11 cellular contexts compared by ENCODE assay signal in the genomic region with DNA sequence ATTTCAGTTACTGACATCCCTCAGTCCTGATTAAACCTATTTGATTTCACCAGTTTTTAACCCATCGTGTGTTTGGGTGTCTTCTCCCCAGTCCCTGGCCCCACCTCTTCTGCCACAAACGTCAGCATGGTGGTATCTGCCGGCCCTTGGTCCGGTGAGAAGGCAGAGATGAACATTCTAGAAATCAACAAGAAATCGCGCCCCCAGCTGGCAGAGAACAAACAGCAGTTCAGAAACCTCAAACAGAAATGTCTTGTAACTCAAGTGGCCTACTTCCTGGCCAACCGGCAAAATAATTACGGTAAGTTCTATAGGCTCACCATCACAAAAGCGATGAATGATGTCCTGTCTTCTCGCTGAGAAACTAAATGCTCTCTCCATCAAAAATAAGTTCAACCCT. TPM values are rescaled to one million over a fixed set of nuclear protein-coding genes. Genes with fewer than 3 reads are reported as not detected.
A peak's percentile ranks its signal among the peaks of the same experiment; 100 is the strongest.
DNase-seq lines count a peak whose midpoint lies in the region; ATAC-seq, FAIRE-seq and TF ChIP-seq lines count a peak whose summit lies in the region.
"Had no signal": no experiment of that assay in that cellular context is flagged by ENCODE, and none has a peak within 500 bp of the region (broad histone marks: within the 10 kb centered on the region; RNA-seq: fewer than 3 reads in every experiment).

No MANE protein-coding gene starts in this region.

- FAIRE-seq in keratinocyte (lab: Jason Lieb, UNC): no peak

- TF ChIP-seq EP300 in suprapubic skin (IDR thresholded peaks at IDR 0.05): no peak

- H3K27ac Mint-ChIP-seq in activated CD4-positive, alpha-beta T cell treated with anti-CD3 and anti-CD28 coated beads, Interleukin-2, amount 10 ng/mL, durations not matched to agents 7 days and 5 days: no peak overlapping the region
- H3K27ac Mint-ChIP-seq: brain, memory B cell had no signal

- POLR2A ChIA-PET in activated CD4-positive, alpha-beta T cell treated with anti-CD3 and anti-CD28 coated beads, Interleukin-2, amount 10 ng/mL, durations not matched to agents 7 days and 5 days (lab: Charles Lee): no interaction called here

- no peak overlapping the region for H3K9ac ChIP-seq in keratinocyte (ENCODE audit: control insufficient read depth, extremely low read depth, insufficient read depth, low read length)

- no peak overlapping the region for H2AFZ ChIP-seq in keratinocyte (ENCODE audit: control insufficient read depth, low read length)

- H3K4me3 ChIP-seq in AG10803 (ENCODE audit: low read length): no peak overlapping the region
- H3K4me3 ChIP-seq in keratinocyte (ENCODE audit: control insufficient read depth in 2 of 3, extremely low read depth in 1 of 3, insufficient read depth in 2 of 3, low read depth in 1 of 3, low read length in 3 of 3): no peak overlapping the region
- H3K4me3 ChIP-seq in suprapubic skin: no peak overlapping the region
- H3K4me3 ChIP-seq: SK-N-MC had no signal

- peak; percentile 27 for DNase-seq in AG10803 (ENCODE audit: low read depth)
- peak; percentile 28 for DNase-seq in activated CD4-positive, alpha-beta T cell treated with anti-CD3 and anti-CD28 coated beads, Interleukin-2, amount 10 ng/mL, durations not matched to agents 7 days and 5 days
- DNase-seq in keratinocyte (ENCODE audit: low read depth, low spot score): no peak
- no peak for DNase-seq in suprapubic skin (ENCODE audit: low spot score in 2 of 2)
- no peak for DNase-seq in HuH-7.5 (ENCODE audit: low spot score)

- H3K4me1 ChIP-seq in keratinocyte (ENCODE audit: control insufficient read depth, extremely low read depth, insufficient read depth, low read length) (peaks cover 6% of the 10 kb centered on the region), suprapubic skin (no peaks in the 10 kb centered on the region)

- peaks cover 3 to 6% of the 10 kb centered on the region in 2 experiments for H3K36me3 ChIP-seq in keratinocyte (ENCODE audit: control insufficient read depth in 2 of 2, extremely low read depth in 1 of 2, insufficient read depth in 2 of 2, low read length in 2 of 2)
- H3K36me3 ChIP-seq in suprapubic skin: peaks cover 27% of the 10 kb centered on the region

- no peaks in the 10 kb centered on the region for H3K79me2 ChIP-seq in keratinocyte (ENCODE audit: control insufficient read depth, insufficient read depth, low read length)

- H3K9me3 ChIP-seq in keratinocyte (ENCODE audit: control insufficient read depth, low read depth, low read length) (no peaks in the 10 kb centered on the region), suprapubic skin (no peaks in the 10 kb centered on the region)

- no peak overlapping the region for H3K4me2 ChIP-seq in keratinocyte (ENCODE audit: control insufficient read depth, extremely low read depth, insufficient read depth, low read depth, low read length)

- H3K27ac ChIP-seq in keratinocyte (ENCODE audit: control insufficient read depth, insufficient read depth, low read length): no peak overlapping the region
- H3K27ac ChIP-seq in suprapubic skin: no peak overlapping the region
- H3K27ac ChIP-seq: SK-N-MC had no signal

- CTCF ChIA-PET in activated CD4-positive, alpha-beta T cell treated with anti-CD3 and anti-CD28 coated beads, Interleukin-2, amount 10 ng/mL, durations not matched to agents 7 days and 5 days (lab: Charles Lee): no interaction called here

- H3K27me3 ChIP-seq in keratinocyte (ENCODE audit: control insufficient read depth, extremely low read depth, insufficient read depth, low read length): no peaks in the 10 kb centered on the region
- H3K27me3 ChIP-seq in suprapubic skin: no peaks in the 10 kb centered on the region

- dilution Hi-C loops in keratinocyte (cut with MboI; ENCODE audit: extremely low pct_ligation_motif_present, low sequenced_read_pairs): no loop called here

- no peak overlapping the region for H3K4me3 Mint-ChIP-seq in activated CD4-positive, alpha-beta T cell treated with anti-CD3 and anti-CD28 coated beads, Interleukin-2, amount 10 ng/mL, durations not matched to agents 7 days and 5 days
- H3K4me3 Mint-ChIP-seq: brain, memory B cell had no signal

- no peaks in the 10 kb centered on the region for H4K20me1 ChIP-seq in keratinocyte (ENCODE audit: control insufficient read depth, extremely low read depth, insufficient read depth, low read length)

- no peaks in the 10 kb centered on the region for H3K9me1 ChIP-seq in keratinocyte (ENCODE audit: control insufficient read depth, extremely low read depth, insufficient read depth, low read length)

- no peaks in the 10 kb centered on the region for H3K27me3 Mint-ChIP-seq in activated CD4-positive, alpha-beta T cell treated with anti-CD3 and anti-CD28 coated beads, Interleukin-2, amount 10 ng/mL, durations not matched to agents 7 days and 5 days
- H3K27me3 Mint-ChIP-seq: brain, memory B cell had no signal

- H3K36me3 Mint-ChIP-seq in activated CD4-positive, alpha-beta T cell treated with anti-CD3 and anti-CD28 coated beads, Interleukin-2, amount 10 ng/mL, durations not matched to agents 7 days and 5 days (ENCODE audit: low read depth): no peaks in the 10 kb centered on the region

- H3K4me1 Mint-ChIP-seq in activated CD4-positive, alpha-beta T cell treated with anti-CD3 and anti-CD28 coated beads, Interleukin-2, amount 10 ng/mL, durations not matched to agents 7 days and 5 days: no peaks in the 10 kb centered on the region
- H3K4me1 Mint-ChIP-seq: brain, memory B cell had no signal

- 64% methylated on average over 10 of the region's 10 CpGs for WGBS in suprapubic skin

- TF ChIP-seq CTCF in AG10803 (conservative IDR thresholded peaks at IDR 0.05; ENCODE audit: low read length): peak; percentile 47
- TF ChIP-seq CTCF in GM12873 (IDR thresholded peaks at IDR 0.05; ENCODE audit: insufficient read depth, low read depth, low read length, missing control alignments): peak; percentile 57
- peak; percentile 17 to 28 (median 23) for TF ChIP-seq CTCF in keratinocyte (optimal IDR thresholded peaks at IDR 0.05 in 1 of 3, IDR thresholded peaks at IDR 0.05 in 1 of 3, conservative IDR thresholded peaks at IDR 0.05 in 1 of 3; ENCODE audit: extremely low read depth in 1 of 3, insufficient read depth in 2 of 3, low read length in 3 of 3)
- TF ChIP-seq CTCF in suprapubic skin (IDR thresholded peaks at IDR 0.05): no peak

- H3K9me3 Mint-ChIP-seq in activated CD4-positive, alpha-beta T cell treated with anti-CD3 and anti-CD28 coated beads, Interleukin-2, amount 10 ng/mL, durations not matched to agents 7 days and 5 days: no peaks in the 10 kb centered on the region
- H3K9me3 Mint-ChIP-seq: brain, memory B cell had no signal

- ATAC-seq in GM21447 (IDR thresholded peaks at IDR 0.05; ENCODE audit: unreplicated experiment): no peak
- no peak for ATAC-seq in HG03097 (IDR thresholded peaks at IDR 0.05; ENCODE audit: low FRiP score, unreplicated experiment)

- no peak for TF ChIP-seq POLR2A in suprapubic skin (IDR thresholded peaks at IDR 0.05)

RNA-seq across cellular contexts. Expression of gene NBPF3, which starts 28.7 kb away (rescaled TPM):
- 1 to 10 TPM; 6.1 to 6.2 TPM for total RNA-seq in activated CD4-positive, alpha-beta T cell treated with anti-CD3 and anti-CD28 coated beads, Interleukin-2, amount 10 ng/mL, durations not matched to agents 7 days and 5 days
- polyA plus RNA-seq in keratinocyte: 6.0 to 8.0 TPM (median 6.8 TPM) in 3 replicates
- 2.5 TPM for polyA plus RNA-seq in keratinocyte (2011; ENCODE audit: low read depth)
- polyA plus RNA-seq in keratinocyte (2011; cell fraction: cytosol; rRNA removed): 4.1 and 5.0 TPM in 2 replicates
- 11.7 and 12.5 TPM in 2 replicates for polyA plus RNA-seq in keratinocyte (2011; cell fraction: nucleus; rRNA removed)
- 3.9 and 6.0 TPM in 2 replicates for polyA plus RNA-seq in keratinocyte (2012; ENCODE audit: low replicate concordance)
- 4.1 to 14.7 TPM (median 10.2 TPM) in 3 replicates for polyA minus RNA-seq in keratinocyte
- polyA minus RNA-seq in keratinocyte (2011; cell fraction: cytosol; rRNA and poly(A)+ RNA removed): 2.9 TPM
- polyA minus RNA-seq in keratinocyte (2011; cell fraction: nucleus; rRNA and poly(A)+ RNA removed): 4.2 and 8.7 TPM in 2 replicates
- 10 to 100 TPM in 2 of 4 donors, 1 to 10 TPM in 2; 8.2 to 12.0 (median 9.2) TPM for total RNA-seq in suprapubic skin

RNA-seq across cellular contexts. Expression of gene ALPL, which starts 40.6 kb away (rescaled TPM):
- not detected for total RNA-seq in activated CD4-positive, alpha-beta T cell treated with anti-CD3 and anti-CD28 coated beads, Interleukin-2, amount 10 ng/mL, durations not matched to agents 7 days and 5 days
- not detected in 3 replicates for polyA plus RNA-seq in keratinocyte
- polyA plus RNA-seq in keratinocyte (2011; ENCODE audit: low read depth): not detected
- polyA plus RNA-seq in keratinocyte (2011; cell fraction: cytosol; rRNA removed): 0.02 TPM in 1 of 2 replicates, not detected in the other
- not detected in 2 replicates for polyA plus RNA-seq in keratinocyte (2011; cell fraction: nucleus; rRNA removed)
- polyA plus RNA-seq in keratinocyte (2012; ENCODE audit: low replicate concordance): not detected in 2 replicates
- polyA minus RNA-seq in keratinocyte: not detected in 3 replicates
- not detected for polyA minus RNA-seq in keratinocyte (2011; cell fraction: cytosol; rRNA and poly(A)+ RNA removed)
- polyA minus RNA-seq in keratinocyte (2011; cell fraction: nucleus; rRNA and poly(A)+ RNA removed): not detected in 2 replicates
- total RNA-seq in suprapubic skin: 1 to 10 TPM; 5.1 to 9.7 (median 6.0) TPM

Comparison
In these comparisons a context has a peak if more than half of its experiments do, and no peak if none do; other contexts are left out.
1. DNase-seq: peak in AG10803 (single experiment) and activated CD4-positive, alpha-beta T cell treated with anti-CD3 and anti-CD28 coated beads, Interleukin-2, amount 10 ng/mL, durations not matched to agents 7 days and 5 days (single experiment); none in keratinocyte (single experiment), suprapubic skin (0 of 2) and HuH-7.5 (single experiment).
2. CTCF ChIP-seq: peak in AG10803 (single experiment), GM12873 (single experiment) and keratinocyte (3 of 3); none in suprapubic skin (0 of 2).
3. RNA of gene ALPL, which starts 40.6 kb away (total RNA-seq): 5.1 to 9.7 TPM in suprapubic skin; not detected in activated CD4-positive, alpha-beta T cell treated with anti-CD3 and anti-CD28 coated beads, Interleukin-2, amount 10 ng/mL, durations not matched to agents 7 days and 5 days; every median in the first group is over 4 times any median in the second.